8 cellular contexts compared by ENCODE assay signal in the genomic region with DNA sequence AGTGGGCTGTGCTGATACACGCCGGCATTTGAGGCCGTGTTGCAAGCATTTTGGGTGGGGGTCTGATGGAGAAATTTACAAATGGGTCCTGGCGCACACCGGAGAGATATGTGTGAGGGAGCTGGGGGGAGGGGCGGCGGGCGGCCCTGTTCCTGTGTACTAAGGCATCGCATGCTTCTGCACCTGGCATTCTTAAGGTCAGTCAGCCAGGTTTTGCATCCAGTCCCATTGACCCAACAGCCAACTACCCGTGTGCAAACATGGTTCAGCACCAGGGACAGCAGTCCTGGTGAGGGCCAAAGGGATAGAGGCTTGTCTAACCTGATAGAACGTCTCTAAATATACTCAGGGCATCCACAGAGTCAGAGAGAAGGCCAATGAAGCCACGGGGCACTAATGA. TPM values are rescaled to one million over a fixed set of nuclear protein-coding genes. Genes with fewer than 3 reads are reported as not detected.
A peak's percentile ranks its signal among the peaks of the same experiment; 100 is the strongest.
DNase-seq lines count a peak whose midpoint lies in the region; ATAC-seq, FAIRE-seq and TF ChIP-seq lines count a peak whose summit lies in the region.

No MANE protein-coding gene starts in this region.

- DNase-seq in GM13976 (ENCODE audit: low spot score) (peak; percentile 6), HK-2 (ENCODE audit: unreplicated experiment) (peak; percentile 17), lung microvascular endothelial cell (ENCODE audit: low read depth in 2 of 2) (peak; percentile 3 to 29), ascending aorta (ENCODE audit: low spot score in 2 of 2) (no peak), GM12892 (ENCODE audit: insufficient read length) (no peak), frontal cortex (ENCODE audit: low spot score in 2 of 2) (no peak)

- no peak for ATAC-seq in HG03097 (IDR thresholded peaks at IDR 0.05; ENCODE audit: low FRiP score, unreplicated experiment)

- H3K4me3 ChIP-seq in ascending aorta = no peak overlapping the region

- no peak for TF ChIP-seq CTCF in GM13976 (IDR thresholded peaks at IDR 0.05; ENCODE audit: borderline replicate concordance, control extremely low read depth, extremely low read depth, insufficient read depth, missing control alignments)
- TF ChIP-seq CTCF in ascending aorta (IDR thresholded peaks at IDR 0.05) = no peak

- FAIRE-seq in GM12892 (lab: Jason Lieb, UNC) (no peak), frontal cortex (lab: Jason Lieb, UNC) (no peak)

- H3K27me3 ChIP-seq in ascending aorta = no peaks in the 10 kb centered on the region

- no peaks in the 10 kb centered on the region for H3K36me3 ChIP-seq in ascending aorta

- in situ Hi-C loops in GM13976 (cut with MboI; ENCODE audit: low sequenced_read_pairs, unreplicated experiment) = no loop called here

- no peaks in the 10 kb centered on the region for H3K4me1 ChIP-seq in ascending aorta

- intact Hi-C loops in ascending aorta (cut with DNase I) = no loop called here

- no peak for TF ChIP-seq POLR2A in GM12892 (IDR thresholded peaks at IDR 0.05; ENCODE audit: low read depth, low read length)

- peak overlapping the region; percentile 85 for H3K27ac ChIP-seq in angular gyrus (ENCODE audit: low read depth, low read length)
- H3K27ac ChIP-seq in ascending aorta = no peak overlapping the region

- H3K9me3 ChIP-seq in ascending aorta = no peaks in the 10 kb centered on the region

RNA-seq across cellular contexts. Expression of gene GABRG2, which starts 0.8 kb away (rescaled TPM):
- total RNA-seq in lung microvascular endothelial cell (not detected in 2 replicates), ascending aorta (not detected), frontal cortex (40.4 TPM)
- polyA plus RNA-seq in GM12892 (2012; ENCODE audit: missing spikeins) = not detected

Comparison
In these comparisons a context has a peak if more than half of its experiments do, and no peak if none do; other contexts are left out.
1. DNase-seq: peak in GM13976 (single experiment), HK-2 (single experiment) and lung microvascular endothelial cell (2 of 2); none in ascending aorta (0 of 2), GM12892 (single experiment) and frontal cortex (0 of 2).
2. RNA of gene GABRG2, which starts 0.8 kb away (total RNA-seq): 40.4 TPM in frontal cortex (single experiment); not detected in lung microvascular endothelial cell and not detected in ascending aorta (single experiment); every median in the first group is over 10 times any median in the second.